In the genomic region with DNA sequence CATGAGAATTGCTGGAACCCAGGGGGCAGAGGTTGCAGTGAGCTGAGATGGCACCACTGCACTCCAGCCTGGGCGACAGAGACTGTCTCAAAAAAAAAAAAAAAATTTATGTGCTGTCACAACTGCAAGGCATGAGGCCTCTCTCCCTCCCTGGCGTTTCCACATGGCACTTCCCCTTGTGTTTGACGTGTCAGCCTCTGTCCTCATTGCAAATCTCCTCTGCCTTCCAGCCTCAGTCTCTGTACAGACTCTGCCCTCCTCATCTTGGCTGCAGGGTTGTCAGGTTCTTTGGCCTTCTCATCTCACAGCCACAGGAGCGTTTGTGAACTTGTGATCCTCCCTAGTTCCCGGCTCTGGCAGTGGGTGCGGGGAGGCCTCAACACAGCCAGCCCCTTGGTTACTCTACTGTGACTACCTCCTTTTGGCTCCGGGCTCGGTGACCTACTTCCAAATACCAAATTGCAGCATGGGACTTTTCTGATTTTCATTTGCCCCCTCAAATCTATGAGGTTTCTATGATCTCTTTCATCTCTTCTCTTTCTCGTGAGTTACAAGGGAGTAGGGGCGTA, we compare ENCODE assay signal across 18 cellular contexts.
DNase-seq lines count a peak whose midpoint lies in the region; ATAC-seq and TF ChIP-seq lines count a peak whose summit lies in the region.
"Had no signal": no experiment of that assay in that cellular context is flagged by ENCODE, and none has a peak within 500 bp of the region (broad histone marks: within the 10 kb centered on the region; RNA-seq: fewer than 3 reads in every experiment).

No MANE protein-coding gene starts in this region.

- no peaks in the 10 kb centered on the region for H3K36me3 Mint-ChIP-seq in activated naive CD8-positive, alpha-beta T cell treated with anti-CD3 and anti-CD28 coated beads, Interleukin-2, amount 10 ng/mL, durations not matched to agents 7 days and 5 days
- H3K36me3 Mint-ChIP-seq in activated naive CD8-positive, alpha-beta T cell treated with anti-CD3 and anti-CD28 coated beads for 36 hours, result no peaks in the 10 kb centered on the region
- H3K36me3 Mint-ChIP-seq: activated CD8-positive, alpha-beta memory T cell treated with anti-CD3 and anti-CD28 coated beads, Interleukin-2, amount 10 ng/mL, durations not matched to agents 7 days and 5 days had no signal

- intact Hi-C loops in upper lobe of right lung (cut with DNase I), result no loop called here

- POLR2A ChIA-PET in activated naive CD8-positive, alpha-beta T cell treated with anti-CD3 and anti-CD28 coated beads, Interleukin-2, amount 10 ng/mL, durations not matched to agents 7 days and 5 days (lab: Charles Lee), result no interaction called here

- H3K9me3 ChIP-seq in lung (ENCODE audit: control insufficient read depth in 2 of 2, insufficient read depth in 1 of 2, low read length in 1 of 2) (peaks cover 0 to 2% of the 10 kb centered on the region in 2 donors), upper lobe of right lung (no peaks in the 10 kb centered on the region), suprapubic skin (no peaks in the 10 kb centered on the region)
- H3K9me3 ChIP-seq: A549, pancreas had no signal

- peak; percentile 22 for ATAC-seq in activated naive CD8-positive, alpha-beta T cell treated with anti-CD3 and anti-CD28 coated beads, Interleukin-2, amount 10 ng/mL, durations not matched to agents 7 days and 5 days (ENCODE audit: low read depth)
- ATAC-seq in lung (ENCODE audit: insufficient read depth, low FRiP score) (peak; percentile 47), upper lobe of right lung (peak; percentile 89)
- ATAC-seq: A549; activated CD8-positive, alpha-beta memory T cell treated with anti-CD3 and anti-CD28 coated beads, Interleukin-2, amount 10 ng/mL, durations not matched to agents 7 days and 5 days had no signal

- TF ChIP-seq EP300 in suprapubic skin (IDR thresholded peaks at IDR 0.05), result no peak

- no peak overlapping the region for H3K4me3 ChIP-seq in lung
- no peak overlapping the region for H3K4me3 ChIP-seq in upper lobe of right lung
- no peak overlapping the region for H3K4me3 ChIP-seq in suprapubic skin
- H3K4me3 ChIP-seq: A549, pancreas had no signal

- no peak overlapping the region for H3K4me3 Mint-ChIP-seq in activated naive CD8-positive, alpha-beta T cell treated with anti-CD3 and anti-CD28 coated beads, Interleukin-2, amount 10 ng/mL, durations not matched to agents 7 days and 5 days
- no peak overlapping the region for H3K4me3 Mint-ChIP-seq in activated naive CD8-positive, alpha-beta T cell treated with anti-CD3 and anti-CD28 coated beads for 36 hours
- H3K4me3 Mint-ChIP-seq: activated B cell treated with CpG ODN at 0.5 μM for 24 hours; activated CD8-positive, alpha-beta memory T cell treated with anti-CD3 and anti-CD28 coated beads, Interleukin-2, amount 10 ng/mL, durations not matched to agents 7 days and 5 days had no signal

- 78 to 88% methylated on average over 10 of the region's 10 CpGs for WGBS in lung, 2 donors
- 87% methylated on average over 9 of the region's 10 CpGs for WGBS in suprapubic skin

- DNase-seq in activated naive CD8-positive, alpha-beta T cell treated with anti-CD3 and anti-CD28 coated beads, Interleukin-2, amount 10 ng/mL, durations not matched to agents 7 days and 5 days, result no peak
- no peak for DNase-seq in activated naive CD8-positive, alpha-beta T cell treated with anti-CD3 and anti-CD28 coated beads for 36 hours
- DNase-seq in SKM-1 (lab: John Stamatoyannopoulos, UW; ENCODE audit: unreplicated experiment) (peak; percentile 84), lung (ENCODE audit: low spot score) (no peak), upper lobe of right lung (peak; percentile 65), dermis blood vessel endothelial cell (no peak), suprapubic skin (ENCODE audit: low spot score in 2 of 2) (no peak), hippocampal formation (lab: John Stamatoyannopoulos, UW) (no peak)
- DNase-seq: activated B cell treated with CpG ODN at 0.5 μM for 24 hours; activated CD8-positive, alpha-beta memory T cell treated with anti-CD3 and anti-CD28 coated beads, Interleukin-2, amount 10 ng/mL, durations not matched to agents 7 days and 5 days; cerebellar nuclear complex; NCI-H1436; pancreas; T-helper 2 cell had no signal

- peaks cover 13% of the 10 kb centered on the region for H3K27me3 Mint-ChIP-seq in activated naive CD8-positive, alpha-beta T cell treated with anti-CD3 and anti-CD28 coated beads, Interleukin-2, amount 10 ng/mL, durations not matched to agents 7 days and 5 days
- H3K27me3 Mint-ChIP-seq in activated naive CD8-positive, alpha-beta T cell treated with anti-CD3 and anti-CD28 coated beads for 36 hours, result peaks cover 4% of the 10 kb centered on the region
- H3K27me3 Mint-ChIP-seq: activated B cell treated with CpG ODN at 0.5 μM for 24 hours had no signal

- no peak overlapping the region for H3K27ac ChIP-seq in lung (ENCODE audit: low read depth in 1 of 2, low read length in 1 of 2)
- no peak overlapping the region for H3K27ac ChIP-seq in upper lobe of right lung
- no peak overlapping the region for H3K27ac ChIP-seq in suprapubic skin
- H3K27ac ChIP-seq: C4-2B, foreskin keratinocyte, KMS-11, pancreas had no signal

- peaks cover 9% of the 10 kb centered on the region for H3K4me1 Mint-ChIP-seq in activated naive CD8-positive, alpha-beta T cell treated with anti-CD3 and anti-CD28 coated beads, Interleukin-2, amount 10 ng/mL, durations not matched to agents 7 days and 5 days
- peaks cover 4% of the 10 kb centered on the region for H3K4me1 Mint-ChIP-seq in activated naive CD8-positive, alpha-beta T cell treated with anti-CD3 and anti-CD28 coated beads for 36 hours
- H3K4me1 Mint-ChIP-seq: activated B cell treated with CpG ODN at 0.5 μM for 24 hours had no signal

- H3K9me3 Mint-ChIP-seq in activated naive CD8-positive, alpha-beta T cell treated with anti-CD3 and anti-CD28 coated beads, Interleukin-2, amount 10 ng/mL, durations not matched to agents 7 days and 5 days, result no peaks in the 10 kb centered on the region
- H3K9me3 Mint-ChIP-seq in activated naive CD8-positive, alpha-beta T cell treated with anti-CD3 and anti-CD28 coated beads for 36 hours, result no peaks in the 10 kb centered on the region
- H3K9me3 Mint-ChIP-seq: activated B cell treated with CpG ODN at 0.5 μM for 24 hours had no signal

- H3K27ac Mint-ChIP-seq in activated naive CD8-positive, alpha-beta T cell treated with anti-CD3 and anti-CD28 coated beads, Interleukin-2, amount 10 ng/mL, durations not matched to agents 7 days and 5 days, result peak overlapping the region; percentile 43
- H3K27ac Mint-ChIP-seq in activated naive CD8-positive, alpha-beta T cell treated with anti-CD3 and anti-CD28 coated beads for 36 hours, result no peak overlapping the region
- H3K27ac Mint-ChIP-seq: activated B cell treated with CpG ODN at 0.5 μM for 24 hours; activated CD8-positive, alpha-beta memory T cell treated with anti-CD3 and anti-CD28 coated beads, Interleukin-2, amount 10 ng/mL, durations not matched to agents 7 days and 5 days had no signal

- no peak for TF ChIP-seq POLR2A in suprapubic skin (IDR thresholded peaks at IDR 0.05)

- H3K27me3 ChIP-seq in lung (ENCODE audit: control insufficient read depth, insufficient read depth), result no peaks in the 10 kb centered on the region
- no peaks in the 10 kb centered on the region for H3K27me3 ChIP-seq in upper lobe of right lung
- H3K27me3 ChIP-seq in suprapubic skin, result no peaks in the 10 kb centered on the region
- H3K27me3 ChIP-seq: foreskin keratinocyte, pancreas had no signal

- TF ChIP-seq CTCF in lung (IDR thresholded peaks at IDR 0.05; ENCODE audit: control extremely low read depth, extremely low read depth), result no peak
- no peak for TF ChIP-seq CTCF in upper lobe of right lung (IDR thresholded peaks at IDR 0.05)
- no peak for TF ChIP-seq CTCF in suprapubic skin (IDR thresholded peaks at IDR 0.05)

- H3K4me1 ChIP-seq in lung (ENCODE audit: control insufficient read depth in 2 of 2, insufficient read depth in 2 of 2, low read length in 2 of 2) (peaks cover 0 to 2% of the 10 kb centered on the region in 2 donors), upper lobe of right lung (no peaks in the 10 kb centered on the region), suprapubic skin (no peaks in the 10 kb centered on the region)
- H3K4me1 ChIP-seq: pancreas had no signal

- no peaks in the 10 kb centered on the region for H3K36me3 ChIP-seq in lung (ENCODE audit: control insufficient read depth in 2 of 2, insufficient read depth in 2 of 2, low read length in 2 of 2)
- no peaks in the 10 kb centered on the region for H3K36me3 ChIP-seq in upper lobe of right lung
- H3K36me3 ChIP-seq in suprapubic skin, result no peaks in the 10 kb centered on the region
- H3K36me3 ChIP-seq: pancreas had no signal

Comparison
In these comparisons a context has a peak if more than half of its experiments do, and no peak if none do; other contexts are left out.
1. ATAC-seq: peak in every context shown above with its lines; median percentile 89 in upper lobe of right lung; 47 in lung; 22 in activated naive CD8-positive, alpha-beta T cell treated with anti-CD3 and anti-CD28 coated beads, Interleukin-2, amount 10 ng/mL, durations not matched to agents 7 days and 5 days.
2. DNase-seq: peak in SKM-1 (single experiment) and upper lobe of right lung (single experiment); none in activated naive CD8-positive, alpha-beta T cell treated with anti-CD3 and anti-CD28 coated beads, Interleukin-2, amount 10 ng/mL, durations not matched to agents 7 days and 5 days (single experiment), activated naive CD8-positive, alpha-beta T cell treated with anti-CD3 and anti-CD28 coated beads for 36 hours (single experiment), lung (single experiment), dermis blood vessel endothelial cell (single experiment), suprapubic skin (0 of 2) and hippocampal formation (0 of 2).